8 cellular contexts compared by ENCODE assay signal in the genomic region with DNA sequence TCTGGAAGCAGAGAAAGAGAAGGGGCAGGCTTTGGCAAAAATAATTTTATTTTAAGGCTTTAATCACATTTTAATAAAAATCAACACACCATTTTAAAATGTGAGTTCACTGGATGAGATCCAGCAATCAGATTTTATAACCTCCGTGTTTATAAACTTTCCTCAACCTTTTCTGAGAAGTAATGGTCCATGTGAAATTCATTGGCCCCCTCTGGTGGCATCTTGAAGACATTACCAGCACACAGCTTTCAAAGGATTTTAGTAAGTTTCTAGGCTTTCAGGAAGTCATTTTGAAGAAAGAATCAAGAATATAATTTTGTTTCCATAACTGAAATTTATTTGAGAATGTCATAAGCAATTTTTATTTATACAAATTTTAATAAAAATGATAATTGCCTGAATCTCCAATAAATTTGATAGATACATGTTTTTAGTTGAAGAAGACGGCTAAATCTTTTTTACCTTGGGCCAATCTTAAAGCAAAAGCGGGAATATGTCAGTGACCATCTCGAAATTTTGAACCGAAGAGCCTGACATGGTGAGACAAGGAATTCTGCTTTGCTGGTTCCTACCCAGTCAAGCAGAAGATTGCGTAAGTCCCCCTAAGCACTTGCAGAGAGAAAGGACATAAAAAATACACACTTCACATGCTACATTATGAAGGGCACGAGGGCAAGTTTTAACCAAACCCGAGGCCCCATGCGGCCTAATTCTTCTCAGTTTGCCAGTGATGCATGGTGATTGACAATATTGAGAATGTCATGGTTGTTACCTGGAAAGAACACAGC.
DNase-seq lines count a peak whose midpoint lies in the region; FAIRE-seq and TF ChIP-seq lines count a peak whose summit lies in the region.

No MANE protein-coding gene starts in this region.

- peaks cover 9% of the 10 kb centered on the region for H3K9me3 Mint-ChIP-seq in glutamatergic neuron (ENCODE audit: unreplicated experiment)

- peaks cover 5% of the 10 kb centered on the region for H3K27me3 Mint-ChIP-seq in glutamatergic neuron (ENCODE audit: unreplicated experiment)

- FAIRE-seq in TTC549 (lab: Jason Lieb, UNC) (peak; percentile 95), urothelium cell line (lab: Jason Lieb, UNC) (no peak)

- H3K4me1 Mint-ChIP-seq in glutamatergic neuron (ENCODE audit: low read depth, unreplicated experiment), result peaks cover 29% of the 10 kb centered on the region

- no peaks in the 10 kb centered on the region for H3K36me3 Mint-ChIP-seq in glutamatergic neuron (ENCODE audit: unreplicated experiment)

- DNase-seq in stimulated activated CD4-positive, alpha-beta T cell treated with anti-CD3 and anti-CD28 coated beads, Interleukin-15, amount 100 ng/mL, for 24 hours, result peak; percentile 6
- DNase-seq in stimulated activated CD4-positive, alpha-beta T cell treated with anti-CD3 and anti-CD28 coated beads, Interleukin-2, amount 100 ng/mL, for 24 hours, result no peak
- peak; percentile 55 for DNase-seq in H4 (ENCODE audit: low spot score)
- DNase-seq in LNCaP clone FGC (ENCODE audit: low read depth), result peak; percentile 25
- no peak for DNase-seq in glutamatergic neuron
- DNase-seq in urothelium cell line (ENCODE audit: low spot score), result peak; percentile 28
- no peak for DNase-seq in NCI-H446 treated with DMSO at 0.1 percent for 48 hours (lab: John Stamatoyannopoulos, UW)

- no peak overlapping the region for H3K4me3 ChIP-seq in LNCaP clone FGC (ENCODE audit: low read depth, low read length)

- TF ChIP-seq CTCF in LNCaP clone FGC (IDR thresholded peaks at IDR 0.05; ENCODE audit: control insufficient read depth, extremely low read depth, insufficient read depth), result peak; percentile 74
- TF ChIP-seq CTCF in glutamatergic neuron (IDR thresholded peaks at IDR 0.05; ENCODE audit: partially characterized antibody, unreplicated experiment), result peak; percentile 89

- no peak overlapping the region for H3K4me3 Mint-ChIP-seq in glutamatergic neuron (ENCODE audit: unreplicated experiment)

- peak overlapping the region; percentile 87 for H3K27ac Mint-ChIP-seq in glutamatergic neuron (ENCODE audit: unreplicated experiment)

Comparison
In these comparisons a context has a peak if more than half of its experiments do, and no peak if none do; other contexts are left out.
1. DNase-seq: peak in stimulated activated CD4-positive, alpha-beta T cell treated with anti-CD3 and anti-CD28 coated beads, Interleukin-15, amount 100 ng/mL, for 24 hours (single experiment), H4 (single experiment), LNCaP clone FGC (single experiment) and urothelium cell line (single experiment); none in stimulated activated CD4-positive, alpha-beta T cell treated with anti-CD3 and anti-CD28 coated beads, Interleukin-2, amount 100 ng/mL, for 24 hours (0 of 2), glutamatergic neuron (single experiment) and NCI-H446 treated with DMSO at 0.1 percent for 48 hours (single experiment).